Comparison of ENCODE assay signal across 14 cellular contexts in the genomic region with DNA sequence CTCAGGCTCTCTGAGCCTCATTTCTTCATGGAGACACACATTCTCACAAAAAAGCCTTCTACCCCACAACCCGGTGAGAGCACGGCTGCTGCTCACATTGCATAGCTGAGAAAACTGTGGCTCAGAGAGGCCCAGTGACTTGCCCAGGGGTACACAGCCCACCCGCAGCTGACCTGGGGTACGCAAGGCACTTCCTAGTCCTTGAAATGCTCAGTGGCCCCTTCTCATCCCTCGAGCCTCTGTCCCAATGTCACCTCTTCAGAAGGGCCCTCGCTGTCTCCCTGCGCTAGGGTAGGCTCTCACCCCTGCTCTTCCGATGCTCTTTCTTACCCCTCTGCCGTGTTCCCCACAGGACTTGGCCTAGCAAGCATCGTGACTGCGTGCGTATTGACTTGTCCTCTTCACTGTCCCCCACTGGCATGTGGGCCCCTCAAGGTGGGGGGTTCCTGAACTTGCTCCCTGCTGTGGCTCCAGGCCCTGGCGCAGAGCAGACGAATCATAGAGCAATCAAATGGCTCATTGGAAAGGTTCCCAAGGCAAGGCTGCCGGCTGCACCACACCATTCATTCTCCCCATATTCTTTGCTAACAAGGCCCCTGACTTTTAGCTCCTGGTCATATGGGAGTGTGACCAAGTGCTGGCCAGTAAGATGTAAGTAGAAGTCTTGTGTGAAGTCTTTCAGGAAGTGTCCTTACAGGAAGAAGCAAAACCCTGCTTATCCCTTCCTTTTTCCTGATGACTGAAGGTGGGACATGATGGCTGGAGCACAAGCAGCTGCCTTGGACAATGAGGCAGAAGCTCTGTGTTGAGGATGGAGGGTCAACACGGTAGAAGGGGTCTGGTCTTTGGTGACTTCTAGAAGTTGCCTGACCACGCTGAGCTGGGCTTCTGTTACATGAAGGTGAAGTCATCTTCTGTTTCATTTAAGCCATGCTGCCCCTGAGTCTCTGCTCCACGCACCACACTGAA. TPM values are rescaled to one million over a fixed set of nuclear protein-coding genes. Genes with fewer than 3 reads are reported as not detected.
DNase-seq lines count a peak whose midpoint lies in the region; ATAC-seq, FAIRE-seq and TF ChIP-seq lines count a peak whose summit lies in the region.
"Had no signal": no experiment of that assay in that cellular context is flagged by ENCODE, and none has a peak within 500 bp of the region (broad histone marks: within the 10 kb centered on the region; RNA-seq: fewer than 3 reads in every experiment).

No MANE protein-coding gene starts in this region.

- TF ChIP-seq CTCF in heart left ventricle (IDR thresholded peaks at IDR 0.05) (no peak), endothelial cell (IDR thresholded peaks at IDR 0.05; ENCODE audit: unreplicated experiment) (peak; percentile 24), osteoblast (IDR thresholded peaks at IDR 0.05; ENCODE audit: extremely low read depth, low read depth, low read length) (no peak), natural killer cell (IDR thresholded peaks at IDR 0.05) (no peak), pancreas (IDR thresholded peaks at IDR 0.05) (no peak)

- no peaks in the 10 kb centered on the region for H3K9me3 Mint-ChIP-seq in endothelial cell (ENCODE audit: unreplicated experiment)
- no peaks in the 10 kb centered on the region for H3K9me3 Mint-ChIP-seq in natural killer cell

- H3K4me1 Mint-ChIP-seq in endothelial cell (ENCODE audit: unreplicated experiment) (no peaks in the 10 kb centered on the region), natural killer cell (no peaks in the 10 kb centered on the region)
- H3K4me1 Mint-ChIP-seq: activated naive CD4-positive, alpha-beta T cell treated with anti-CD3 and anti-CD28 coated beads, Interleukin-2, amount 10 ng/mL, durations not matched to agents 7 days and 5 days had no signal

- no peak for TF ChIP-seq POLR2A in heart left ventricle (IDR thresholded peaks at IDR 0.05)

- peak; percentile 37 for FAIRE-seq in urothelium cell line (lab: Jason Lieb, UNC)
- FAIRE-seq in pancreas (lab: Jason Lieb, UNC), result no peak

- no peaks in the 10 kb centered on the region for H3K36me3 Mint-ChIP-seq in endothelial cell (ENCODE audit: low read depth, unreplicated experiment)
- no peaks in the 10 kb centered on the region for H3K36me3 Mint-ChIP-seq in natural killer cell
- H3K36me3 Mint-ChIP-seq: activated naive CD4-positive, alpha-beta T cell treated with anti-CD3 and anti-CD28 coated beads, Interleukin-2, amount 10 ng/mL, durations not matched to agents 7 days and 5 days had no signal

- H3K4me2 ChIP-seq in osteoblast (ENCODE audit: insufficient read depth, low read length), result no peak overlapping the region
- H3K4me2 ChIP-seq: SK-N-SH had no signal

- H3K27ac ChIP-seq in heart left ventricle (peak overlapping the region in 9 of 12 donors; percentile 16 to 73 (median 44)), osteoblast (ENCODE audit: low read depth, low read length) (no peak overlapping the region), pancreas (peak overlapping the region in 1 of 4 donors; percentile 47)
- H3K27ac ChIP-seq: cardiac muscle cell had no signal

- no peak overlapping the region for H3K4me3 Mint-ChIP-seq in endothelial cell (ENCODE audit: unreplicated experiment)
- no peak overlapping the region for H3K4me3 Mint-ChIP-seq in natural killer cell
- H3K4me3 Mint-ChIP-seq: activated naive CD4-positive, alpha-beta T cell treated with anti-CD3 and anti-CD28 coated beads, Interleukin-2, amount 10 ng/mL, durations not matched to agents 7 days and 5 days had no signal

- peaks cover 0 to 11% (median 0%) of the 10 kb centered on the region in 12 donors for H3K9me3 ChIP-seq in heart left ventricle
- H3K9me3 ChIP-seq in osteoblast (ENCODE audit: low read depth, low read length), result peaks cover 2% of the 10 kb centered on the region
- no peaks in the 10 kb centered on the region for H3K9me3 ChIP-seq in pancreas
- H3K9me3 ChIP-seq: SK-N-SH had no signal

- no peaks in the 10 kb centered on the region for H3K79me2 ChIP-seq in osteoblast (ENCODE audit: insufficient read depth, low read length)

- H3K27ac Mint-ChIP-seq in endothelial cell (ENCODE audit: unreplicated experiment), result no peak overlapping the region
- no peak overlapping the region for H3K27ac Mint-ChIP-seq in natural killer cell
- H3K27ac Mint-ChIP-seq: activated naive CD4-positive, alpha-beta T cell treated with anti-CD3 and anti-CD28 coated beads, Interleukin-2, amount 10 ng/mL, durations not matched to agents 7 days and 5 days had no signal

- H2AFZ ChIP-seq in osteoblast (ENCODE audit: low read length), result no peak overlapping the region

- DNase-seq in heart left ventricle (no peak), Right ventricle myocardium superior (no peak), endothelial cell (ENCODE audit: low spot score) (no peak), osteoblast (ENCODE audit: insufficient read length, low spot score, missing footprints) (peak; percentile 48), urothelium cell line (ENCODE audit: low spot score) (no peak), natural killer cell (no peak), pancreas (no peak), amygdala (lab: John Stamatoyannopoulos, UW) (no peak)
- DNase-seq: 8988T; activated naive CD4-positive, alpha-beta T cell treated with anti-CD3 and anti-CD28 coated beads, Interleukin-2, amount 10 ng/mL, durations not matched to agents 7 days and 5 days had no signal

- no peaks in the 10 kb centered on the region for H3K36me3 ChIP-seq in heart left ventricle
- no peaks in the 10 kb centered on the region for H3K36me3 ChIP-seq in osteoblast (ENCODE audit: insufficient read depth, low read length)
- no peaks in the 10 kb centered on the region for H3K36me3 ChIP-seq in pancreas
- H3K36me3 ChIP-seq: cardiac muscle cell had no signal

- no peaks in the 10 kb centered on the region for H4K20me1 ChIP-seq in osteoblast (ENCODE audit: insufficient read depth, low read length)

- peaks cover 12% of the 10 kb centered on the region for H3K27me3 Mint-ChIP-seq in endothelial cell (ENCODE audit: unreplicated experiment)
- H3K27me3 Mint-ChIP-seq in natural killer cell (ENCODE audit: low read depth in 2 of 2), result peaks cover 45 to 66% of the 10 kb centered on the region in 2 donors

- WGBS in heart left ventricle, 4 donors, result 85 to 93% (median 87%) methylated on average over 17 to 18 of the region's 18 CpGs
- WGBS in pancreas, 2 donors, result 67 to 78% methylated on average over 18 of the region's 18 CpGs

- H3K27me3 ChIP-seq in heart left ventricle (peaks cover 0 to 46% (median 26%) of the 10 kb centered on the region in 9 donors), osteoblast (ENCODE audit: insufficient read depth, low read length) (peaks cover 36% of the 10 kb centered on the region), pancreas (peaks cover 0 to under 1% (median 0%) of the 10 kb centered on the region in 4 donors)
- H3K27me3 ChIP-seq: cardiac muscle cell had no signal

- intact Hi-C loops in heart left ventricle (cut with DNase I) (no loop called here), Right ventricle myocardium superior (cut with DNase I) (no loop called here), natural killer cell (cut with micrococcal nuclease) (no loop called here), pancreas (cut with DNase I) (loop anchor here in 2 of 3 donors (10.0 kb wide), 2 partner anchors 59 to 209 kb away; a partner anchor contains a TSS)

- H3K4me3 ChIP-seq in heart left ventricle (no peak overlapping the region), osteoblast (ENCODE audit: insufficient read depth, low read length) (no peak overlapping the region), pancreas (no peak overlapping the region)
- H3K4me3 ChIP-seq: cardiac muscle cell, lung had no signal

- ATAC-seq in heart left ventricle, result no peak
- ATAC-seq in Right ventricle myocardium superior (ENCODE audit: poor library complexity), result no peak
- ATAC-seq in natural killer cell, result no peak
- ATAC-seq in pancreas, result no peak
- ATAC-seq: esophagus mucosa had no signal

- peaks cover 0 to 13% (median 0%) of the 10 kb centered on the region in 12 donors for H3K4me1 ChIP-seq in heart left ventricle
- peaks cover 7% of the 10 kb centered on the region for H3K4me1 ChIP-seq in osteoblast (ENCODE audit: insufficient read depth, low read length)
- no peaks in the 10 kb centered on the region for H3K4me1 ChIP-seq in pancreas

RNA-seq across cellular contexts. Expression of a gene that starts 22.7 kb away (rescaled TPM):
- total RNA-seq in heart left ventricle (10 to 100 TPM in 1 of 9 donors, 1 to 10 TPM in 1, under 1 TPM in 5, not detected in 2; 0.13 to 22.0 (median 0.24) TPM), Right ventricle myocardium superior (2.3 TPM), endothelial cell (ENCODE audit: unreplicated experiment) (not detected), osteoblast (not detected in 2 replicates), natural killer cell (not detected), pancreas (1 to 10 TPM in 1 of 6 donors, under 1 TPM in 5; 0.12 to 2.5 (median 0.47) TPM)
- polyA plus RNA-seq in heart left ventricle (under 1 TPM; 0.42 to 0.55 TPM), pancreas (1 to 10 TPM in 1 of 2 donors, under 1 TPM in 1; 0.38 to 2.3 TPM)
- polyA plus RNA-seq: cardiac muscle cell, SK-N-SH had no signal

RNA-seq across cellular contexts. Expression of a gene that starts 36.7 kb away (rescaled TPM):
- 1 to 10 TPM in 2 of 9 donors, under 1 TPM in 2, not detected in 5; 0.21 to 1.7 (median 0.90) TPM for total RNA-seq in heart left ventricle
- under 1 TPM in 1 of 2 donors, not detected in 1; 0.15 TPM for polyA plus RNA-seq in heart left ventricle
- not detected for total RNA-seq in Right ventricle myocardium superior
- total RNA-seq in endothelial cell (ENCODE audit: unreplicated experiment), result not detected
- not detected in 2 replicates for total RNA-seq in osteoblast
- 10 to 100 TPM; 95.4 to 99.7 (median 97.8) TPM for total RNA-seq in natural killer cell
- under 1 TPM in 3 of 6 donors, not detected in 3; 0.17 to 0.90 (median 0.24) TPM for total RNA-seq in pancreas
- polyA plus RNA-seq in pancreas, result under 1 TPM; 0.09 to 0.15 TPM
- total RNA-seq: cardiac muscle cell had no signal
- polyA plus RNA-seq: cardiac muscle cell, SK-N-SH had no signal

RNA-seq across cellular contexts. Expression of a gene that starts 58.6 kb away (rescaled TPM):
- total RNA-seq in heart left ventricle, result not detected
- not detected for polyA plus RNA-seq in heart left ventricle
- not detected for total RNA-seq in Right ventricle myocardium superior
- 0.21 TPM for total RNA-seq in endothelial cell (ENCODE audit: unreplicated experiment)
- not detected in 2 replicates for total RNA-seq in osteoblast
- not detected for total RNA-seq in natural killer cell
- total RNA-seq in pancreas, result under 1 TPM in 1 of 6 donors, not detected in 5; 0.16 TPM
- not detected for polyA plus RNA-seq in pancreas
- total RNA-seq: esophagus mucosa, lung had no signal
- polyA plus RNA-seq: cardiac muscle cell, SK-N-SH had no signal

Comparison
In these comparisons a context has a peak if more than half of its experiments do, and no peak if none do; other contexts are left out.
1. RNA of a gene that starts 36.7 kb away (total RNA-seq): 95.4 to 99.7 TPM in natural killer cell; 0.17 to 0.90 TPM in pancreas, 0.21 to 1.7 TPM in heart left ventricle, not detected in Right ventricle myocardium superior (single experiment), not detected in endothelial cell (single experiment) and not detected in osteoblast; every median in the first group is over 10 times any median in the second.
2. intact Hi-C loops: an anchor here in pancreas (10.0 kb wide); none called in heart left ventricle, Right ventricle myocardium superior and natural killer cell.